8 cellular contexts compared by ENCODE assay signal in the genomic region with DNA sequence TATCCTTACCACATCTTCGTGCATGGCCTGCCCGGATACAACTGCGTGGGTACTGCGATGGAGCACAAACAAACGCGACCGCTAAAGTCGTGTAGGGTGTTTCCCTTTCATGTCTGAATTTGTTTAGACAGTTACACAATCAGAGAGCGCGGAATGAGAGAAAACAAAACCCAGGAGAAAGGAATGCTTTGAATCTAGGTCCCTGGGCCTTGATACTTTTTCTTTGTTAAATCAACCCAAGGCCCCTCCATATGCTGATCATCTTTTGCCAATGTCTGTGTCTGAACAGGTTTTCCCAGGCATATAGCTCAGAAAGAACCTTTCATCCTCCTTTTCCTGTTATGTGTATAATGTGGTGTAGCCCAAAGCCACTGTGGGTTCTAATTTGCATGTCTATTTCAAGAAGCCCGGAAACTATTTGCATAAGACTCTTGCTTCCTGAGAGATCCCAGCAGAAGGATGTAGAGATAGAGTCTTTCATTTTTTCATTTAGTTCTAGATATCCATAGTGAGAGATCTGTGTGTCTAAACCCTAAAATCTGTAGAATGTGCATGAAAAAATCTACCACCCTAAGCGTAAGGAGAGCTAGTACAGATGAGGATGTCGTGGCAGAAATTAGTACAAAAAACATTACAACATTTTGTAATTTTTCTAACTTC.
DNase-seq lines count a peak whose midpoint lies in the region; ATAC-seq lines count a peak whose summit lies in the region.

No MANE protein-coding gene starts in this region.

- no peak overlapping the region for H3K4me3 ChIP-seq in mesodermal cell (ENCODE audit: extremely low read depth, insufficient read depth, low read length, poor library complexity, severe bottlenecking)

- ATAC-seq in GM18868 (IDR thresholded peaks at IDR 0.05; ENCODE audit: unreplicated experiment) = peak; percentile 60
- ATAC-seq in HG02840 (IDR thresholded peaks at IDR 0.05; ENCODE audit: low FRiP score, unreplicated experiment) = peak; percentile 57

- WGBS in mesodermal cell (ENCODE audit: insufficient coverage in 2 of 2), 2 experiments = 67 to 87% methylated on average over 8 to 10 of the region's 13 CpGs

- CTCF ChIA-PET in activated naive CD4-positive, alpha-beta T cell treated with anti-CD3 and anti-CD28 coated beads for 36 hours (lab: Charles Lee) = interaction anchor here (0.7 to 3.6 kb wide), 5 partner anchors 12 to 495 kb away, joined by 3 to 34 read pairs (median 5); no protein-coding TSS in a partner anchor

- no peaks in the 10 kb centered on the region for H3K9me3 Mint-ChIP-seq in activated naive CD4-positive, alpha-beta T cell treated with anti-CD3 and anti-CD28 coated beads for 36 hours

- H3K4me1 Mint-ChIP-seq in activated naive CD4-positive, alpha-beta T cell treated with anti-CD3 and anti-CD28 coated beads for 36 hours (ENCODE audit: low read depth) = peaks cover 29% of the 10 kb centered on the region

- intact Hi-C loops in activated naive CD4-positive, alpha-beta T cell treated with anti-CD3 and anti-CD28 coated beads for 36 hours (cut with micrococcal nuclease) = loop anchor here (1.0 to 10.0 kb wide), 17 partner anchors 144 to 984 kb away; a partner anchor contains a TSS

- H3K27ac ChIP-seq in mesodermal cell (ENCODE audit: low read depth, low read length, severe bottlenecking) = peak overlapping the region; percentile 99

- DNase-seq in NCI-H460 (ENCODE audit: extremely low read depth, low read depth) (peak; percentile 8), C1 segment of cervical spinal cord (lab: John Stamatoyannopoulos, UW) (no peak), NCI-H345 treated with DMSO at 0.1 percent for 48 hours (lab: John Stamatoyannopoulos, UW; ENCODE audit: unreplicated experiment) (no peak), amygdala (lab: John Stamatoyannopoulos, UW) (no peak)
- DNase-seq in activated naive CD4-positive, alpha-beta T cell treated with anti-CD3 and anti-CD28 coated beads for 36 hours = peak; percentile 82

- peak overlapping the region; percentile 61 for H3K4me3 Mint-ChIP-seq in activated naive CD4-positive, alpha-beta T cell treated with anti-CD3 and anti-CD28 coated beads for 36 hours

- peak overlapping the region; percentile 96 for H3K27ac Mint-ChIP-seq in activated naive CD4-positive, alpha-beta T cell treated with anti-CD3 and anti-CD28 coated beads for 36 hours

- H3K27me3 Mint-ChIP-seq in activated naive CD4-positive, alpha-beta T cell treated with anti-CD3 and anti-CD28 coated beads for 36 hours (ENCODE audit: low read depth) = peaks cover 31% of the 10 kb centered on the region

- H3K9me3 ChIP-seq in mesodermal cell (ENCODE audit: control insufficient read depth, low read length) = no peaks in the 10 kb centered on the region

- H3K36me3 Mint-ChIP-seq in activated naive CD4-positive, alpha-beta T cell treated with anti-CD3 and anti-CD28 coated beads for 36 hours (ENCODE audit: low read depth) = peaks cover 2% of the 10 kb centered on the region

- H3K4me1 ChIP-seq in mesodermal cell (ENCODE audit: control insufficient read depth, insufficient read depth, low read length, poor library complexity, severe bottlenecking) = peaks cover 3% of the 10 kb centered on the region

- no peaks in the 10 kb centered on the region for H3K36me3 ChIP-seq in mesodermal cell (ENCODE audit: control insufficient read depth, insufficient read depth, low read length)

Comparison
In these comparisons a context has a peak if more than half of its experiments do, and no peak if none do; other contexts are left out.
1. DNase-seq: peak in NCI-H460 (single experiment) and activated naive CD4-positive, alpha-beta T cell treated with anti-CD3 and anti-CD28 coated beads for 36 hours (single experiment); none in C1 segment of cervical spinal cord (0 of 14), NCI-H345 treated with DMSO at 0.1 percent for 48 hours (single experiment) and amygdala (0 of 56).